15 cellular contexts compared by ENCODE assay signal in the genomic region with DNA sequence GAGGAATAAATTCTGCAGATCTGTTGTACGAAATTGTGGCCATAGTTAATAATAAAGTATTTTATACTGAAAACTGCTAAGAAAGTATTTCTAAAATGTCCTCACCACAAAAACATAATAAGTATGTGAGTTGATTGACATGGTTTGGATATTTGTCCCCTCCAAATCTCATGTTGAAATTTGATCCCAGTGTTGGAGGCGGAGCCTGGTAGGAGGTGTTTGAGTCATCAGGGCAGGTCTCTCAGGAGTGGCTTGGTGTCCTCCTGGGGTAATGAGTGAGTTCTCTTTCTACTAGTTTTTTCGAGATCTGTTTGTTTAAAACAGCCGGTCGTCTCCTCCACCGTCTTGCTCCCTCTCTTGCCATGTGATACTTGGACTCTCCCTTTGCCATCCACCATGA.
DNase-seq lines count a peak whose midpoint lies in the region; ATAC-seq, FAIRE-seq and TF ChIP-seq lines count a peak whose summit lies in the region.
"Had no signal": no experiment of that assay in that cellular context is flagged by ENCODE, and none has a peak within 500 bp of the region (broad histone marks: within the 10 kb centered on the region; RNA-seq: fewer than 3 reads in every experiment).

No MANE protein-coding gene starts in this region.

- H3K36me3 ChIP-seq in DND-41 (ENCODE audit: insufficient read depth, low read length) (no peaks in the 10 kb centered on the region), K562 (ENCODE audit: control insufficient read depth, insufficient read depth, low read length) (no peaks in the 10 kb centered on the region)
- H3K36me3 ChIP-seq: gastroesophageal sphincter, sigmoid colon had no signal

- CTCF ChIA-PET in K562 (lab: Yijun Ruan, JAX; ENCODE audit: low intra/inter-chr PET ratio) = no interaction called here
- CTCF ChIA-PET in HEK293T (lab: Yijun Ruan, JAX) = no interaction called here

- no peak overlapping the region for H2AFZ ChIP-seq in DND-41 (ENCODE audit: low read depth, low read length)
- peak overlapping the region; percentile 17; the same call in 1 of the 2 replicates for H2AFZ ChIP-seq in K562 (ENCODE audit: low read depth, low read length)

- in situ Hi-C loops in K562 (cut with MboI) = no loop called here

- H3K4me2 ChIP-seq in DND-41 (ENCODE audit: insufficient read depth, low read length) (no peak overlapping the region), K562 (ENCODE audit: insufficient read depth, low read length) (no peak overlapping the region)

- WGBS in K562 (ENCODE audit: insufficient coverage, low coverage, missing lambda C conversion rate) = 71% methylated on average over 6 of the region's 6 CpGs

- no peak overlapping the region for H3K9ac ChIP-seq in DND-41 (ENCODE audit: low read depth, low read length)
- no peak overlapping the region for H3K9ac ChIP-seq in K562 (ENCODE audit: insufficient read depth in 1 of 2, low read depth in 2 of 2, low read length in 2 of 2)

- no peak for TF ChIP-seq POLR2A in K562 (conservative IDR thresholded peaks at IDR 0.05)

- H3K27ac ChIP-seq in DND-41 (ENCODE audit: low read length) (no peak overlapping the region), K562 (ENCODE audit: extremely low read depth, low read depth, low read length) (no peak overlapping the region)
- H3K27ac ChIP-seq: gastroesophageal sphincter, sigmoid colon had no signal

- no peaks in the 10 kb centered on the region for H3K9me1 ChIP-seq in K562 (ENCODE audit: control insufficient read depth, insufficient read depth, low read length)

- intact Hi-C loops in K562 (cut with micrococcal nuclease) = no loop called here

- BruUV-seq in K562 (replicated peaks; lab: Mats Ljungman, UMichigan) = no TSS peak

- H4K20me1 ChIP-seq in DND-41 (ENCODE audit: insufficient read depth, low read length) (no peaks in the 10 kb centered on the region), K562 (replicated peaks; ENCODE audit: control insufficient read depth, insufficient read depth, low read length) (no peaks in the 10 kb centered on the region)

- H3K79me2 ChIP-seq in DND-41 (ENCODE audit: insufficient read depth, low read length) (no peaks in the 10 kb centered on the region), K562 (ENCODE audit: control insufficient read depth, insufficient read depth, low read length) (no peaks in the 10 kb centered on the region)

- no peak for ATAC-seq in DND-41 (ENCODE audit: insufficient read depth, low read depth)
- peak; percentile 89 for ATAC-seq in K562
- ATAC-seq: activated CD4-positive, CD25-positive, alpha-beta regulatory T cell treated with anti-CD3 and anti-CD28 coated beads, Interleukin-2, amount 50 U/mL, for 24 hours; gastroesophageal sphincter; GM12878 had no signal

- H3K27me3 ChIP-seq in DND-41 (ENCODE audit: insufficient read depth, low read length, poor library complexity) (no peaks in the 10 kb centered on the region), K562 (ENCODE audit: control insufficient read depth in 2 of 2, insufficient read depth in 2 of 2, low read length in 2 of 2) (no peaks in the 10 kb centered on the region)
- H3K27me3 ChIP-seq: gastroesophageal sphincter, sigmoid colon had no signal

- no peaks in the 10 kb centered on the region for H3K4me1 ChIP-seq in DND-41 (ENCODE audit: insufficient read depth, low read length)
- no peaks in the 10 kb centered on the region for H3K4me1 ChIP-seq in K562 (replicated peaks in 1 of 2; ENCODE audit: control insufficient read depth in 2 of 2, insufficient read depth in 2 of 2, low read length in 2 of 2)
- H3K4me1 ChIP-seq: gastroesophageal sphincter had no signal

- TF ChIP-seq CTCF in DND-41 (IDR thresholded peaks at IDR 0.05; ENCODE audit: borderline replicate concordance, extremely low read depth, low read length, poor library complexity, severe bottlenecking) (no peak), K562 (IDR thresholded peaks at IDR 0.05 in 2 of 3, conservative IDR thresholded peaks at IDR 0.05 in 1 of 3; ENCODE audit: insufficient read depth in 2 of 3, low read depth in 1 of 3, low read length in 3 of 3) (no peak)

- no peaks in the 10 kb centered on the region for H3K9me3 ChIP-seq in DND-41 (ENCODE audit: insufficient read depth, low read length, severe bottlenecking)
- H3K9me3 ChIP-seq in K562 (replicated peaks; ENCODE audit: control insufficient read depth, insufficient read depth, low read depth, low read length) = no peaks in the 10 kb centered on the region
- H3K9me3 ChIP-seq: gastroesophageal sphincter, sigmoid colon had no signal

- no peak for TF ChIP-seq RAD21 in K562 (CRISPR knock-in tag; conservative IDR thresholded peaks at IDR 0.05 in 1 of 2, IDR thresholded peaks at IDR 0.05 in 1 of 2)

- no peak overlapping the region for H3K4me3 ChIP-seq in DND-41 (ENCODE audit: low read depth in 1 of 2, low read length in 2 of 2)
- H3K4me3 ChIP-seq in K562 = no peak overlapping the region
- H3K4me3 ChIP-seq: gastroesophageal sphincter, GM12878, sigmoid colon had no signal

- DNase-seq in NCI-H82 (lab: John Stamatoyannopoulos, UW) = peak; percentile 12
- DNase-seq in NCI-H82 treated with DMSO at 0.1 percent for 48 hours (lab: John Stamatoyannopoulos, UW; ENCODE audit: unreplicated experiment) = no peak
- peak; percentile 9 for DNase-seq in DND-41
- peak; percentile 5 for DNase-seq in NAMALWA (ENCODE audit: low spot score)
- peak in 2 of 4 experiments; percentile 11 to 57 for DNase-seq in K562 (ENCODE audit: extremely low read depth in 1 of 4, low spot score in 3 of 4)
- no peak for DNase-seq in activated CD8-positive, alpha-beta memory T cell treated with anti-CD3 and anti-CD28 coated beads, Interleukin-2, amount 50 U/mL, for 48 hours
- DNase-seq in NCI-H1694 treated with DMSO at 0.1 percent for 48 hours (lab: John Stamatoyannopoulos, UW) = no peak
- DNase-seq in HEK293T (ENCODE audit: extremely low spot score) = no peak
- DNase-seq: CD4-positive, alpha-beta memory T cell; GDM1; NCI-H146; sigmoid colon had no signal

- no peak for TF ChIP-seq EP300 in K562 (IDR thresholded peaks at IDR 0.05; ENCODE audit: low read length)

- FAIRE-seq in K562 (lab: Jason Lieb, UNC) = no peak
- FAIRE-seq: GM12878 had no signal

- POLR2A ChIA-PET in K562 (lab: Yijun Ruan, JAX) (no interaction called here), HEK293T (lab: Yijun Ruan, JAX) (no interaction called here)

TF ChIP-seq in K562, 482 proteins besides CTCF, POLR2A, EP300 and RAD21:
- TF ChIP-seq, protein P1, sequence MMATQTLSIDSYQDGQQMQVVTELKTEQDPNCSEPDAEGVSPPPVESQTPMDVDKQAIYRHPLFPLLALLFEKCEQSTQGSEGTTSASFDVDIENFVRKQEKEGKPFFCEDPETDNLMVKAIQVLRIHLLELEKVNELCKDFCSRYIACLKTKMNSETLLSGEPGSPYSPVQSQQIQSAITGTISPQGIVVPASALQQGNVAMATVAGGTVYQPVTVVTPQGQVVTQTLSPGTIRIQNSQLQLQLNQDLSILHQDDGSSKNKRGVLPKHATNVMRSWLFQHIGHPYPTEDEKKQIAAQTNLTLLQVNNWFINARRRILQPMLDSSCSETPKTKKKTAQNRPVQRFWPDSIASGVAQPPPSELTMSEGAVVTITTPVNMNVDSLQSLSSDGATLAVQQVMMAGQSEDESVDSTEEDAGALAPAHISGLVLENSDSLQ (IDR thresholded peaks at IDR 0.05) = peak; percentile 64; the same call in 1 of the 2 replicates
- TF ChIP-seq RFX7 (CRISPR knock-in tag; IDR thresholded peaks at IDR 0.05) = no peak

TF ChIP-seq in HEK293T, 16 proteins besides CTCF, POLR2A, EP300 and RAD21:
- TF ChIP-seq SUZ12 (IDR thresholded peaks at IDR 0.05) = no peak
- TF ChIP-seq HDGF (IDR thresholded peaks at IDR 0.05; ENCODE audit: borderline replicate concordance) = no peak
- no peak for TF ChIP-seq TARDBP (IDR thresholded peaks at IDR 0.05)
- no peak for TF ChIP-seq LEF1 (IDR thresholded peaks at IDR 0.05; ENCODE audit: borderline replicate concordance)
- TF ChIP-seq ELF4 (IDR thresholded peaks at IDR 0.05) = no peak
- no peak for TF ChIP-seq SP1 (IDR thresholded peaks at IDR 0.05)

Comparison
In these comparisons a context has a peak if more than half of its experiments do, and no peak if none do; other contexts are left out.
1. DNase-seq: peak in NCI-H82 (single experiment), DND-41 (single experiment) and NAMALWA (single experiment); none in NCI-H82 treated with DMSO at 0.1 percent for 48 hours (single experiment), activated CD8-positive, alpha-beta memory T cell treated with anti-CD3 and anti-CD28 coated beads, Interleukin-2, amount 50 U/mL, for 48 hours (single experiment), NCI-H1694 treated with DMSO at 0.1 percent for 48 hours (single experiment) and HEK293T (single experiment).